In genomic region chr1:200147742-200148141, GRCh38 we compare ENCODE assay signal across 31 cellular contexts.
"Had no signal": no experiment of that assay in that cellular context is flagged by ENCODE, and none has a peak within 500 bp of the region (broad histone marks: within the 10 kb centered on the region; RNA-seq: fewer than 3 reads in every experiment).

No MANE protein-coding gene starts in this region.

- H3K27me3 ChIP-seq: ascending aorta, cardiac muscle cell, SJCRH30 had no signal

- H3K9me3 Mint-ChIP-seq: activated CD8-positive, alpha-beta T cell treated with anti-CD3 and anti-CD28 coated beads for 36 hours; activated naive CD8-positive, alpha-beta T cell treated with anti-CD3 and anti-CD28 coated beads for 36 hours; activated T-cell treated with anti-CD3 and anti-CD28 coated beads, Interleukin-2, amount 50 U/mL, for 72 hours; activated T-helper 17 cell treated with anti-CD3 and anti-CD28 coated beads, Interleukin-2, amount 50 U/mL, for 72 hours had no signal

- H3K4me3 Mint-ChIP-seq: activated CD4-positive, alpha-beta T cell treated with anti-CD3 and anti-CD28 coated beads, Interleukin-2, amount 10 ng/mL, durations not matched to agents 24 days and 14 days; activated CD8-positive, alpha-beta T cell treated with anti-CD3 and anti-CD28 coated beads for 36 hours; activated naive CD8-positive, alpha-beta T cell treated with anti-CD3 and anti-CD28 coated beads for 36 hours; activated T-cell treated with anti-CD3 and anti-CD28 coated beads, Interleukin-2, amount 50 U/mL, for 72 hours; activated T-helper 17 cell treated with anti-CD3 and anti-CD28 coated beads, Interleukin-2, amount 50 U/mL, for 72 hours had no signal

- H3K36me3 Mint-ChIP-seq: activated naive CD8-positive, alpha-beta T cell treated with anti-CD3 and anti-CD28 coated beads for 36 hours had no signal

- H3K27ac Mint-ChIP-seq: activated CD4-positive, alpha-beta T cell treated with anti-CD3 and anti-CD28 coated beads, Interleukin-2, amount 10 ng/mL, durations not matched to agents 24 days and 14 days; activated CD8-positive, alpha-beta T cell treated with anti-CD3 and anti-CD28 coated beads for 36 hours; activated naive CD8-positive, alpha-beta T cell treated with anti-CD3 and anti-CD28 coated beads for 36 hours; activated T-cell treated with anti-CD3 and anti-CD28 coated beads, Interleukin-2, amount 50 U/mL, for 72 hours; activated T-helper 17 cell treated with anti-CD3 and anti-CD28 coated beads, Interleukin-2, amount 50 U/mL, for 72 hours had no signal

- H3K4me3 ChIP-seq: ascending aorta, cardiac muscle cell, SJCRH30, SK-N-MC had no signal

- DNase-seq: activated CD4-positive, alpha-beta T cell treated with anti-CD3 and anti-CD28 coated beads, Interleukin-2, amount 10 ng/mL, durations not matched to agents 24 days and 14 days; activated CD4-positive, alpha-beta T cell treated with anti-CD3 and anti-CD28 coated beads, Interleukin-2, amount 50 U/mL, for 4 hours; activated CD8-positive, alpha-beta T cell treated with anti-CD3 and anti-CD28 coated beads for 36 hours; activated effector memory CD4-positive, alpha-beta T cell treated with anti-CD3 and anti-CD28 coated beads, Interleukin-2, amount 50 U/mL, for 16 hours; activated naive CD4-positive, alpha-beta T cell; activated naive CD4-positive, alpha-beta T cell treated with anti-CD3 and anti-CD28 coated beads, Interleukin-2, amount 50 U/mL, for 16 hours; activated naive CD8-positive, alpha-beta T cell treated with anti-CD3 and anti-CD28 coated beads for 36 hours; activated T-cell treated with anti-CD3 and anti-CD28 coated beads, Interleukin-2, amount 50 U/mL, for 1 hour; activated T-cell treated with anti-CD3 and anti-CD28 coated beads, Interleukin-2, amount 50 U/mL, for 72 hours; amniotic stem cell; cerebellar nuclear complex; Karpas-422; NCI-H1048; NCI-H1436 treated with DMSO at 0.1 percent for 48 hours; NCI-H1694 treated with DMSO at 0.1 percent for 48 hours; NCI-H2029; NCI-H2171; NCI-H2227 treated with DMSO at 0.1 percent for 48 hours; NCI-H446; NCI-H510A treated with DMSO at 0.1 percent for 48 hours; NCI-H526 treated with DMSO at 0.1 percent for 48 hours; NCI-H82; SHP77; SJCRH30; T1000; WERI-Rb-1 had no signal

- ATAC-seq: activated CD8-positive, alpha-beta T cell treated with anti-CD3 and anti-CD28 coated beads for 36 hours; activated T-cell treated with anti-CD3 and anti-CD28 coated beads, Interleukin-2, amount 50 U/mL, for 72 hours; activated T-helper 17 cell treated with anti-CD3 and anti-CD28 coated beads, Interleukin-2, amount 50 U/mL, for 72 hours; Panc1 had no signal

- H3K27me3 Mint-ChIP-seq: activated CD4-positive, alpha-beta T cell treated with anti-CD3 and anti-CD28 coated beads, Interleukin-2, amount 10 ng/mL, durations not matched to agents 24 days and 14 days; activated CD8-positive, alpha-beta T cell treated with anti-CD3 and anti-CD28 coated beads for 36 hours; activated naive CD8-positive, alpha-beta T cell treated with anti-CD3 and anti-CD28 coated beads for 36 hours; activated T-helper 17 cell treated with anti-CD3 and anti-CD28 coated beads, Interleukin-2, amount 50 U/mL, for 72 hours had no signal

- H3K27ac ChIP-seq: ascending aorta, cardiac muscle cell, SJCRH30, SK-N-MC, WERI-Rb-1 had no signal

- H3K36me3 ChIP-seq: ascending aorta, cardiac muscle cell, SJCRH30, WERI-Rb-1 had no signal

- H3K4me1 ChIP-seq: ascending aorta, SJCRH30 had no signal

- H3K9me3 ChIP-seq: ascending aorta, SJCRH30 had no signal
